In genomic region chr14:67619446-67620216, GRCh38 we compare ENCODE assay signal across 1 cellular context.
A peak's percentile ranks its signal among the peaks of the same experiment; 100 is the strongest.
TF ChIP-seq lines count a peak whose summit lies in the region.

Gene ARG2, plus strand, starts transcription at chr14:67619920. Its CDS starts 58 bp downstream, at chr14:67619978.

TF ChIP-seq in K562, 482 proteins besides CTCF, POLR2A, EP300 and RAD21 (continued from another document and continues in another):
- 0 out of 2 replicates have a peak, but pooled peaks have one; percentile 36 for TF ChIP-seq ZNF592 (IDR thresholded peaks at IDR 0.05)
- peak; percentile 68 to 77 for TF ChIP-seq NRF1 (conservative IDR thresholded peaks at IDR 0.05 in 1 of 2, IDR thresholded peaks at IDR 0.05 in 1 of 2)
- peak; percentile 52 for TF ChIP-seq EGR1 (conservative IDR thresholded peaks at IDR 0.05)
- TF ChIP-seq BHLHE40 (IDR thresholded peaks at IDR 0.05; ENCODE audit: low read length): peak; percentile 72
- TF ChIP-seq MGA (IDR thresholded peaks at IDR 0.05): peak; percentile 69
- peak; percentile 79 to 92 for TF ChIP-seq MAZ (CRISPR knock-in tag; conservative IDR thresholded peaks at IDR 0.05 in 1 of 2, IDR thresholded peaks at IDR 0.05 in 1 of 2)
- peak; percentile 48; the same call in 1 of the 2 replicates for TF ChIP-seq GABPB1 (CRISPR knock-in tag; IDR thresholded peaks at IDR 0.05)
- TF ChIP-seq VEZF1 (CRISPR knock-in tag; IDR thresholded peaks at IDR 0.05): peak; percentile 64
- peak; percentile 74 for TF ChIP-seq ATF1 (CRISPR knock-in tag; IDR thresholded peaks at IDR 0.05)
- TF ChIP-seq ATF1 (tag; IDR thresholded peaks at IDR 0.05): peak; percentile 99
- TF ChIP-seq ARID1B (IDR thresholded peaks at IDR 0.05): 0 out of 2 replicates have a peak, but pooled peaks have one; percentile 47
- TF ChIP-seq E2F5 (CRISPR knock-in tag; IDR thresholded peaks at IDR 0.05): peak; percentile 19; the same call in 1 of the 2 replicates
- TF ChIP-seq E2F6 (IDR thresholded peaks at IDR 0.05; ENCODE audit: borderline replicate concordance in 1 of 2, extremely low read depth in 1 of 2, insufficient read depth in 1 of 2, insufficient read length in 1 of 2, low read depth in 1 of 2, low read length in 1 of 2, poor library complexity in 1 of 2, severe bottlenecking in 1 of 2): peak; percentile 44 to 59
- TF ChIP-seq MBD1 (CRISPR knock-in tag; IDR thresholded peaks at IDR 0.05): no peak
- peak; percentile 94 for TF ChIP-seq POLR2G (IDR thresholded peaks at IDR 0.05; ENCODE audit: low read depth, low read length)
- TF ChIP-seq POLR2H (tag; IDR thresholded peaks at IDR 0.05; ENCODE audit: low read depth): 0 out of 2 replicates have a peak, but pooled peaks have one; percentile 22
- no peak for TF ChIP-seq ZZZ3 (IDR thresholded peaks at IDR 0.05)
- TF ChIP-seq ZNF318 (IDR thresholded peaks at IDR 0.05; ENCODE audit: borderline replicate concordance in 1 of 2, low read depth in 1 of 2): peak in 1 of 2 experiments; percentile 87; a peak in 1 of 4 replicates
